ENCODE assay signal across 11 cellular contexts in the genomic region with DNA sequence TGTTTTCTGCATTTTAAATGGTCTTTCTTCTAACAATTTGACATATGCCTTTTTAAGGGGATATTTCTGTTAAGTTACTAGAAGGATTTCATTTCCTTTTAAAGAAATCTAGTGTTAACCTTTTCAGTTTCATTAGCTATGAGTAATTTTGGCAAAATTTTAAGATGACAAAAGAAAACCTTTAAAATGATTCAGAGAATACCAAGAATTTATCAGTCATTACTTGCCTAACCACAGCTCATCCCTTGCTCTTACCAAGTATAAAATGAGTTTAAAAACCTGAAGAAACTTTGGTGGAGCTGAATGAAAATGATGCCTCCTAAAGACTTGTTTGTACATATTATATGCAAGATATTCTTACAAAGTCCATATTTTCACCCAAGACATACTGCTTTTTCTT.
DNase-seq lines count a peak whose midpoint lies in the region; ATAC-seq and TF ChIP-seq lines count a peak whose summit lies in the region.
"Had no signal": no experiment of that assay in that cellular context is flagged by ENCODE, and none has a peak within 500 bp of the region (broad histone marks: within the 10 kb centered on the region; RNA-seq: fewer than 3 reads in every experiment).

No MANE protein-coding gene starts in this region.

- no peaks in the 10 kb centered on the region for H3K36me3 ChIP-seq in CD8-positive, alpha-beta T cell (ENCODE audit: insufficient read depth, low read length)
- H3K36me3 ChIP-seq: BLaER1, ovary, upper lobe of left lung had no signal

- peaks cover 51% of the 10 kb centered on the region for H3K36me3 Mint-ChIP-seq in activated CD8-positive, alpha-beta memory T cell treated with anti-CD3 and anti-CD28 coated beads, Interleukin-2, amount 10 ng/mL, durations not matched to agents 7 days and 5 days
- H3K36me3 Mint-ChIP-seq in activated CD8-positive, alpha-beta T cell treated with anti-CD3 and anti-CD28 coated beads for 36 hours (ENCODE audit: low read depth): peaks cover 22% of the 10 kb centered on the region
- peaks cover 17% of the 10 kb centered on the region for H3K36me3 Mint-ChIP-seq in stimulated activated memory B cell treated with anti-CD40 and anti-IgM and Interleukin-4, amounts not matched to agents 10 μg/mL and 1 μg/mL and 100 μg/mL, for 72 hours
- peaks cover 20% of the 10 kb centered on the region for H3K36me3 Mint-ChIP-seq in CD8-positive, alpha-beta T cell

- no peaks in the 10 kb centered on the region for H3K9me3 ChIP-seq in CD8-positive, alpha-beta T cell (ENCODE audit: low read length)
- H3K9me3 ChIP-seq: BLaER1, ovary, upper lobe of left lung had no signal

- no peak for DNase-seq in activated CD8-positive, alpha-beta memory T cell treated with anti-CD3 and anti-CD28 coated beads, Interleukin-2, amount 10 ng/mL, durations not matched to agents 7 days and 5 days
- DNase-seq in activated CD8-positive, alpha-beta memory T cell treated with anti-CD3 and anti-CD28 coated beads, Interleukin-2, amount 50 U/mL, for 48 hours: no peak
- DNase-seq in activated CD8-positive, alpha-beta T cell treated with anti-CD3 and anti-CD28 coated beads for 36 hours: no peak
- DNase-seq in HuH-7 (ENCODE audit: low spot score) (no peak), mucosa of gallbladder (ENCODE audit: low spot score) (no peak)
- no peak for DNase-seq in CD8-positive, alpha-beta T cell
- DNase-seq: ovary, upper lobe of left lung had no signal

- no peak for TF ChIP-seq CTCF in activated CD8-positive, alpha-beta T cell treated with anti-CD3 and anti-CD28 coated beads for 36 hours (IDR thresholded peaks at IDR 0.05)
- TF ChIP-seq CTCF in CD8-positive, alpha-beta T cell (IDR thresholded peaks at IDR 0.05): no peak

- ATAC-seq in activated CD8-positive, alpha-beta memory T cell treated with anti-CD3 and anti-CD28 coated beads, Interleukin-2, amount 10 ng/mL, durations not matched to agents 7 days and 5 days: peak; percentile 80
- ATAC-seq in HG02885 (IDR thresholded peaks at IDR 0.05; ENCODE audit: poor library complexity, unreplicated experiment): peak; percentile 54
- peak; percentile 72 for ATAC-seq in activated CD8-positive, alpha-beta T cell treated with anti-CD3 and anti-CD28 coated beads for 36 hours
- peak; percentile 79 for ATAC-seq in stimulated activated memory B cell treated with anti-CD40 and anti-IgM and Interleukin-4, amounts not matched to agents 10 μg/mL and 1 μg/mL and 100 μg/mL, for 72 hours
- no peak for ATAC-seq in CD8-positive, alpha-beta T cell

- H3K27me3 Mint-ChIP-seq in activated CD8-positive, alpha-beta memory T cell treated with anti-CD3 and anti-CD28 coated beads, Interleukin-2, amount 10 ng/mL, durations not matched to agents 7 days and 5 days: no peaks in the 10 kb centered on the region
- H3K27me3 Mint-ChIP-seq in activated CD8-positive, alpha-beta T cell treated with anti-CD3 and anti-CD28 coated beads for 36 hours: no peaks in the 10 kb centered on the region
- H3K27me3 Mint-ChIP-seq in stimulated activated memory B cell treated with anti-CD40 and anti-IgM and Interleukin-4, amounts not matched to agents 10 μg/mL and 1 μg/mL and 100 μg/mL, for 72 hours: no peaks in the 10 kb centered on the region
- H3K27me3 Mint-ChIP-seq in CD8-positive, alpha-beta T cell (ENCODE audit: low read depth): no peaks in the 10 kb centered on the region

- intact Hi-C loops in activated CD8-positive, alpha-beta T cell treated with anti-CD3 and anti-CD28 coated beads for 36 hours (cut with micrococcal nuclease): loop anchor here (2.0 kb wide), 1 partner anchor 92 kb away; no protein-coding TSS in a partner anchor
- intact Hi-C loops in CD8-positive, alpha-beta T cell (cut with DNase I, micrococcal nuclease): loop anchor here in 1 of 2 experiments (5.0 kb wide), 2 partner anchors 101 to 161 kb away; partner anchors contain the start of gene NEK7

- peaks cover 51% of the 10 kb centered on the region for H3K4me1 Mint-ChIP-seq in activated CD8-positive, alpha-beta memory T cell treated with anti-CD3 and anti-CD28 coated beads, Interleukin-2, amount 10 ng/mL, durations not matched to agents 7 days and 5 days
- peaks cover 75% of the 10 kb centered on the region for H3K4me1 Mint-ChIP-seq in activated CD8-positive, alpha-beta T cell treated with anti-CD3 and anti-CD28 coated beads for 36 hours (ENCODE audit: low read depth)
- peaks cover 34% of the 10 kb centered on the region for H3K4me1 Mint-ChIP-seq in stimulated activated memory B cell treated with anti-CD40 and anti-IgM and Interleukin-4, amounts not matched to agents 10 μg/mL and 1 μg/mL and 100 μg/mL, for 72 hours
- H3K4me1 Mint-ChIP-seq in CD8-positive, alpha-beta T cell (ENCODE audit: low read depth): peaks cover 54% of the 10 kb centered on the region

- POLR2A ChIA-PET in activated CD8-positive, alpha-beta T cell treated with anti-CD3 and anti-CD28 coated beads for 36 hours (lab: Charles Lee): interaction anchor here (0.6 to 2.0 kb wide), 3 partner anchors 60 to 102 kb away, joined by 3 to 12 read pairs (median 4); partner anchors contain the start of gene NEK7
- POLR2A ChIA-PET in CD8-positive, alpha-beta T cell (lab: Charles Lee): no interaction called here

- peaks cover 3% of the 10 kb centered on the region for H3K9me3 Mint-ChIP-seq in activated CD8-positive, alpha-beta memory T cell treated with anti-CD3 and anti-CD28 coated beads, Interleukin-2, amount 10 ng/mL, durations not matched to agents 7 days and 5 days (ENCODE audit: low read depth)
- H3K9me3 Mint-ChIP-seq in activated CD8-positive, alpha-beta T cell treated with anti-CD3 and anti-CD28 coated beads for 36 hours: peaks cover 3% of the 10 kb centered on the region
- H3K9me3 Mint-ChIP-seq in stimulated activated memory B cell treated with anti-CD40 and anti-IgM and Interleukin-4, amounts not matched to agents 10 μg/mL and 1 μg/mL and 100 μg/mL, for 72 hours: no peaks in the 10 kb centered on the region
- no peaks in the 10 kb centered on the region for H3K9me3 Mint-ChIP-seq in CD8-positive, alpha-beta T cell

- CTCF ChIA-PET in activated CD8-positive, alpha-beta memory T cell treated with anti-CD3 and anti-CD28 coated beads, Interleukin-2, amount 10 ng/mL, durations not matched to agents 7 days and 5 days (lab: Charles Lee): no interaction called here
- CTCF ChIA-PET in activated CD8-positive, alpha-beta T cell treated with anti-CD3 and anti-CD28 coated beads for 36 hours (lab: Charles Lee): interaction anchor here (0.8 kb wide), 1 partner anchor 100 kb away, joined by 3 read pairs; no protein-coding TSS in a partner anchor
- CTCF ChIA-PET in CD8-positive, alpha-beta T cell (lab: Charles Lee): interaction anchor here (0.8 kb wide), 1 partner anchor 10 kb away, joined by 3 read pairs; no protein-coding TSS in a partner anchor

- H3K27ac Mint-ChIP-seq in activated CD8-positive, alpha-beta memory T cell treated with anti-CD3 and anti-CD28 coated beads, Interleukin-2, amount 10 ng/mL, durations not matched to agents 7 days and 5 days: peak overlapping the region; percentile 65
- H3K27ac Mint-ChIP-seq in activated CD8-positive, alpha-beta T cell treated with anti-CD3 and anti-CD28 coated beads for 36 hours: peak overlapping the region; percentile 94
- H3K27ac Mint-ChIP-seq in stimulated activated memory B cell treated with anti-CD40 and anti-IgM and Interleukin-4, amounts not matched to agents 10 μg/mL and 1 μg/mL and 100 μg/mL, for 72 hours: no peak overlapping the region
- no peak overlapping the region for H3K27ac Mint-ChIP-seq in CD8-positive, alpha-beta T cell

- H3K4me1 ChIP-seq in CD8-positive, alpha-beta T cell (ENCODE audit: insufficient read depth, low read length): peaks cover 3% of the 10 kb centered on the region
- H3K4me1 ChIP-seq: BLaER1 had no signal

- no peak overlapping the region for H3K4me3 Mint-ChIP-seq in activated CD8-positive, alpha-beta memory T cell treated with anti-CD3 and anti-CD28 coated beads, Interleukin-2, amount 10 ng/mL, durations not matched to agents 7 days and 5 days
- peak overlapping the region; percentile 33 for H3K4me3 Mint-ChIP-seq in activated CD8-positive, alpha-beta T cell treated with anti-CD3 and anti-CD28 coated beads for 36 hours
- no peak overlapping the region for H3K4me3 Mint-ChIP-seq in stimulated activated memory B cell treated with anti-CD40 and anti-IgM and Interleukin-4, amounts not matched to agents 10 μg/mL and 1 μg/mL and 100 μg/mL, for 72 hours
- no peak overlapping the region for H3K4me3 Mint-ChIP-seq in CD8-positive, alpha-beta T cell

- H3K4me3 ChIP-seq in CD8-positive, alpha-beta T cell (ENCODE audit: low read depth, low read length): no peak overlapping the region
- H3K4me3 ChIP-seq: BLaER1, ovary, upper lobe of left lung had no signal

- no peak overlapping the region for H3K27ac ChIP-seq in CD8-positive, alpha-beta T cell (ENCODE audit: low read depth, low read length)
- H3K27ac ChIP-seq: BLaER1, ovary, upper lobe of left lung had no signal

- H3K27me3 ChIP-seq in CD8-positive, alpha-beta T cell (ENCODE audit: insufficient read depth, low read length): no peaks in the 10 kb centered on the region
- H3K27me3 ChIP-seq: BLaER1, ovary, upper lobe of left lung had no signal

Comparison
In these comparisons a context has a peak if more than half of its experiments do, and no peak if none do; other contexts are left out.
1. H3K27ac Mint-ChIP-seq: peak in activated CD8-positive, alpha-beta memory T cell treated with anti-CD3 and anti-CD28 coated beads, Interleukin-2, amount 10 ng/mL, durations not matched to agents 7 days and 5 days (single experiment) and activated CD8-positive, alpha-beta T cell treated with anti-CD3 and anti-CD28 coated beads for 36 hours (single experiment); none in stimulated activated memory B cell treated with anti-CD40 and anti-IgM and Interleukin-4, amounts not matched to agents 10 μg/mL and 1 μg/mL and 100 μg/mL, for 72 hours (single experiment) and CD8-positive, alpha-beta T cell (single experiment).